8 cellular contexts compared by ENCODE assay signal in genomic region chr6:26501482-26501986, GRCh38. TPM values are rescaled to one million over a fixed set of nuclear protein-coding genes. Genes with fewer than 3 reads are reported as not detected.
DNase-seq lines count a peak whose midpoint lies in the region; ATAC-seq, FAIRE-seq and TF ChIP-seq lines count a peak whose summit lies in the region.

No MANE protein-coding gene starts in this region.

- FAIRE-seq in kidney (lab: Jason Lieb, UNC) (no peak), HTR-8/SVneo (lab: Jason Lieb, UNC) (no peak)

- H3K36me3 ChIP-seq in RWPE2 (ENCODE audit: low read depth): no peaks in the 10 kb centered on the region
- no peaks in the 10 kb centered on the region for H3K36me3 ChIP-seq in kidney (ENCODE audit: control insufficient read depth in 1 of 2, insufficient read depth in 2 of 2, low read length in 2 of 2)

- no peak overlapping the region for H3K9ac ChIP-seq in kidney (ENCODE audit: low read length in 2 of 2)

- DNase-seq in EL (peak; percentile 31), RWPE2 (ENCODE audit: low spot score) (peak; percentile 54), astrocyte of the spinal cord (ENCODE audit: low read depth, low spot score) (no peak), kidney (peak; percentile 77), HTR-8/SVneo (ENCODE audit: insufficient read length, low spot score) (no peak), SKM-1 (lab: John Stamatoyannopoulos, UW; ENCODE audit: unreplicated experiment) (no peak), 8988T (no peak)
- peak; percentile 13 to 30 for DNase-seq in stimulated activated CD4-positive, alpha-beta T cell treated with anti-CD3 and anti-CD28 coated beads, Interleukin-2, amount 100 ng/mL, for 48 hours

- peaks cover 18% of the 10 kb centered on the region for H3K27me3 ChIP-seq in RWPE2 (ENCODE audit: insufficient read depth, poor library complexity, severe bottlenecking)

- TF ChIP-seq CTCF in RWPE2 (IDR thresholded peaks at IDR 0.05; ENCODE audit: poor library complexity, severe bottlenecking) (no peak), astrocyte of the spinal cord (IDR thresholded peaks at IDR 0.05; ENCODE audit: low read depth, low read length) (no peak), kidney (IDR thresholded peaks at IDR 0.05; ENCODE audit: borderline replicate concordance, extremely low read depth, insufficient read depth) (no peak)

- H3K27ac ChIP-seq in RWPE2 (ENCODE audit: poor library complexity, severe bottlenecking) (no peak overlapping the region), kidney (ENCODE audit: low read depth in 2 of 2, low read length in 2 of 2) (no peak overlapping the region)

- H3K9me3 ChIP-seq in RWPE2 (ENCODE audit: severe bottlenecking) (no peaks in the 10 kb centered on the region), kidney (ENCODE audit: control insufficient read depth in 1 of 2, low read length in 2 of 2) (no peaks in the 10 kb centered on the region)

- no peaks in the 10 kb centered on the region for H3K4me1 ChIP-seq in RWPE2 (ENCODE audit: insufficient read depth, poor library complexity, severe bottlenecking)
- peaks cover 0 to 5% of the 10 kb centered on the region in 2 donors for H3K4me1 ChIP-seq in kidney (ENCODE audit: control insufficient read depth in 1 of 2, insufficient read depth in 1 of 2, low read depth in 1 of 2, low read length in 2 of 2)

- ATAC-seq in RWPE2 (ENCODE audit: low read depth): peak; percentile 75

- peak overlapping the region; percentile 11 for H3K4me3 ChIP-seq in RWPE2 (ENCODE audit: severe bottlenecking)
- H3K4me3 ChIP-seq in astrocyte of the spinal cord (ENCODE audit: low read depth, low read length): peak overlapping the region; percentile 8
- H3K4me3 ChIP-seq in kidney (ENCODE audit: low read length in 2 of 2): peak overlapping the region; percentile 40 to 47

- intact Hi-C loops in kidney (cut with DNase I): no loop called here

- in situ Hi-C loops in astrocyte of the spinal cord (cut with HindIII; ENCODE audit: low sequenced_read_pairs): no loop called here

RNA-seq across cellular contexts. Expression of gene BTN1A1, which starts 1.4 kb away (rescaled TPM):
- total RNA-seq in kidney: 0.09 TPM
- polyA plus RNA-seq in kidney (ENCODE audit: insufficient read depth, low read depth, low replicate concordance): not detected

RNA-seq across cellular contexts. Expression of gene HMGN4, which starts 36.6 kb away (rescaled TPM):
- total RNA-seq in kidney: 72.7 TPM
- polyA plus RNA-seq in kidney (ENCODE audit: insufficient read depth, low read depth, low replicate concordance): 49.3 TPM

RNA-seq across cellular contexts. Expression of gene BTN2A1, which starts 43.8 kb away (rescaled TPM):
- total RNA-seq in kidney: 19.1 TPM
- 15.6 TPM for polyA plus RNA-seq in kidney (ENCODE audit: insufficient read depth, low read depth, low replicate concordance)

Comparison
In these comparisons a context has a peak if more than half of its experiments do, and no peak if none do; other contexts are left out.
1. DNase-seq: peak in EL (single experiment), RWPE2 (single experiment), kidney (single experiment) and stimulated activated CD4-positive, alpha-beta T cell treated with anti-CD3 and anti-CD28 coated beads, Interleukin-2, amount 100 ng/mL, for 48 hours (2 of 2); none in astrocyte of the spinal cord (single experiment), HTR-8/SVneo (single experiment), SKM-1 (single experiment) and 8988T (single experiment).
2. Peak in every context shown above with its lines, with median percentiles within 50 percentile points of each other: H3K4me3 ChIP-seq.